ENCODE assay signal across 18 cellular contexts in the genomic region with DNA sequence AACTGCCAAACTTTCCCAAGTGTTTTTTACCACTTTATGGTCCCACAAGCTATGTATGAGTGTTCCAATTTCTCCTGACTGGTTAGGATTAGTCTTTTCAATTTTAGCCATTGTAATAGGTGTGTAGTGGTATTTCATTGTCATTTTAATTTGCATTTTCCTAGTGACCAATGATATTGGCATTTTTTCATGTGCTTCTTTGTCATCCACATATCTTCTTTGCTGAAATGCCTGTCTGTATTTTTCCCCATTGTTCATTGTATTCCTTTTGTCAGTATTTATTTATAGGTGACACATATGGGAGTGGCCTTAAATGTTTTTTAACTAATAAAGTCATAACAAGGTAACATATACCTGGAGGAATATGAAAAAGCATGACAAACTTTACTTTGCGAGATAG. TPM values are rescaled to one million over a fixed set of nuclear protein-coding genes. Genes with fewer than 3 reads are reported as not detected.
DNase-seq lines count a peak whose midpoint lies in the region; ATAC-seq, FAIRE-seq and TF ChIP-seq lines count a peak whose summit lies in the region.
"Had no signal": no experiment of that assay in that cellular context is flagged by ENCODE, and none has a peak within 500 bp of the region (broad histone marks: within the 10 kb centered on the region; RNA-seq: fewer than 3 reads in every experiment).

No MANE protein-coding gene starts in this region.

- DNase-seq in HepG2 (ENCODE audit: low spot score) (no peak), right lobe of liver (no peak), epithelial cell of esophagus (ENCODE audit: low read depth) (peak; percentile 27), keratinocyte (ENCODE audit: low read depth, low spot score) (no peak), kidney glomerular epithelial cell (lab: John Stamatoyannopoulos, UW) (no peak), vagina (ENCODE audit: extremely low spot score in 2 of 2) (no peak)
- DNase-seq in activated T-cell treated with anti-CD3 and anti-CD28 coated beads, Interleukin-2, amount 50 U/mL, for 24 hours, result no peak
- DNase-seq: 8988T; CD4-positive, alpha-beta memory T cell; DMS153; DMS79; GDM1; HCEC 1CT had no signal

- intact Hi-C loops in HepG2 (cut with micrococcal nuclease; ENCODE audit: unreplicated experiment), result no loop called here
- intact Hi-C loops in right lobe of liver (cut with DNase I), result no loop called here
- intact Hi-C loops in vagina (cut with DNase I), result no loop called here

- TF ChIP-seq CTCF in HepG2 (CRISPR knock-in tag; IDR thresholded peaks at IDR 0.05), result no peak
- TF ChIP-seq CTCF in right lobe of liver (IDR thresholded peaks at IDR 0.05), result no peak
- TF ChIP-seq CTCF in epithelial cell of esophagus (IDR thresholded peaks at IDR 0.05; ENCODE audit: insufficient read depth, low read depth, low read length, missing control alignments), result no peak
- TF ChIP-seq CTCF in keratinocyte (optimal IDR thresholded peaks at IDR 0.05 in 1 of 3, IDR thresholded peaks at IDR 0.05 in 1 of 3, conservative IDR thresholded peaks at IDR 0.05 in 1 of 3; ENCODE audit: extremely low read depth in 1 of 3, insufficient read depth in 2 of 3, low read length in 3 of 3), result no peak
- TF ChIP-seq CTCF in vagina (IDR thresholded peaks at IDR 0.05), result no peak

- no peaks in the 10 kb centered on the region for H3K9me3 Mint-ChIP-seq in activated T-cell treated with anti-CD3 and anti-CD28 coated beads, Interleukin-2, amount 50 U/mL, for 24 hours
- H3K9me3 Mint-ChIP-seq: CD4-positive, alpha-beta memory T cell; GM23338 had no signal

- TF ChIP-seq POLR2A in HepG2 (IDR thresholded peaks at IDR 0.05; ENCODE audit: insufficient read depth in 1 of 2, low read depth in 2 of 2, low read length in 2 of 2) (no peak), right lobe of liver (IDR thresholded peaks at IDR 0.05) (no peak), vagina (IDR thresholded peaks at IDR 0.05) (no peak)

- FAIRE-seq in HepG2 (lab: Jason Lieb, UNC) (peak; percentile 26), keratinocyte (lab: Jason Lieb, UNC) (peak; percentile 36)
- FAIRE-seq: H54 had no signal

- no peaks in the 10 kb centered on the region for H3K27me3 Mint-ChIP-seq in activated T-cell treated with anti-CD3 and anti-CD28 coated beads, Interleukin-2, amount 50 U/mL, for 24 hours
- H3K27me3 Mint-ChIP-seq: CD4-positive, alpha-beta memory T cell had no signal

- WGBS in HepG2 (ENCODE audit: low lambda C conversion rate), result 100% methylated on average over 1 of the region's 1 CpG
- 94% methylated on average over 1 of the region's 1 CpG for WGBS in right lobe of liver (ENCODE audit: insufficient coverage, low coverage, low lambda C conversion rate, missing lambda C conversion rate)

- no peaks in the 10 kb centered on the region for H3K9me1 ChIP-seq in keratinocyte (ENCODE audit: control insufficient read depth, extremely low read depth, insufficient read depth, low read length)

- no peak for TF ChIP-seq RAD21 in HepG2 (CRISPR knock-in tag; IDR thresholded peaks at IDR 0.05)

- H3K4me1 Mint-ChIP-seq in activated T-cell treated with anti-CD3 and anti-CD28 coated beads, Interleukin-2, amount 50 U/mL, for 24 hours (ENCODE audit: low read depth), result peaks cover 18% of the 10 kb centered on the region

- H4K20me1 ChIP-seq in HepG2 (ENCODE audit: insufficient read depth, low read length) (0 out of 2 replicates have a peak, but pooled peaks cover 3% of the 10 kb centered on the region), keratinocyte (ENCODE audit: control insufficient read depth, extremely low read depth, insufficient read depth, low read length) (no peaks in the 10 kb centered on the region)
- H4K20me1 ChIP-seq: BLaER1 had no signal

- H3K4me1 ChIP-seq in HepG2 (ENCODE audit: insufficient read depth, low read length) (peaks cover 23% of the 10 kb centered on the region), right lobe of liver (no peaks in the 10 kb centered on the region), keratinocyte (ENCODE audit: control insufficient read depth, extremely low read depth, insufficient read depth, low read length) (no peaks in the 10 kb centered on the region), vagina (no peaks in the 10 kb centered on the region)

- no peaks in the 10 kb centered on the region for H3K79me2 ChIP-seq in HepG2 (ENCODE audit: insufficient read depth, low read length)
- H3K79me2 ChIP-seq in keratinocyte (ENCODE audit: control insufficient read depth, insufficient read depth, low read length), result no peaks in the 10 kb centered on the region

- ATAC-seq in HepG2, result no peak
- no peak for ATAC-seq in right lobe of liver
- ATAC-seq: GM23338 had no signal

- in situ Hi-C loops in HepG2 (cut with HindIII; ENCODE audit: extremely low pct_ligation_motif_present, low pct_unique_long_range_greater_than_20kb), result no loop called here

- H3K4me3 ChIP-seq in HepG2 (replicated peaks in 1 of 3; ENCODE audit: insufficient read depth in 1 of 3, low read depth in 2 of 3, low read length in 3 of 3) (no peak overlapping the region), right lobe of liver (no peak overlapping the region), epithelial cell of esophagus (ENCODE audit: low read length) (no peak overlapping the region), keratinocyte (ENCODE audit: control insufficient read depth in 2 of 3, extremely low read depth in 1 of 3, insufficient read depth in 2 of 3, low read depth in 1 of 3, low read length in 3 of 3) (no peak overlapping the region), vagina (no peak overlapping the region)
- H3K4me3 ChIP-seq: BLaER1, GM23338 had no signal

- no TSS peak for BruUV-seq in HepG2 (replicated peaks; lab: Mats Ljungman, UMichigan)

- H3K27me3 ChIP-seq in HepG2 (ENCODE audit: control insufficient read depth in 1 of 2, insufficient read depth in 2 of 2, low read length in 2 of 2), result no peaks in the 10 kb centered on the region
- no peaks in the 10 kb centered on the region for H3K27me3 ChIP-seq in right lobe of liver
- H3K27me3 ChIP-seq in keratinocyte (ENCODE audit: control insufficient read depth, extremely low read depth, insufficient read depth, low read length), result no peaks in the 10 kb centered on the region
- H3K27me3 ChIP-seq in vagina, result no peaks in the 10 kb centered on the region
- H3K27me3 ChIP-seq: BLaER1 had no signal

- H3K9me3 ChIP-seq in HepG2 (ENCODE audit: low read length) (no peaks in the 10 kb centered on the region), right lobe of liver (no peaks in the 10 kb centered on the region), keratinocyte (ENCODE audit: control insufficient read depth, low read depth, low read length) (no peaks in the 10 kb centered on the region), vagina (no peaks in the 10 kb centered on the region)
- H3K9me3 ChIP-seq: BLaER1 had no signal

- POLR2A ChIA-PET in HepG2 (lab: Yijun Ruan, JAX), result interaction anchor here (2.5 kb wide), 1 partner anchor 9 kb away, joined by 12 read pairs; a partner anchor contains a TSS

- no peaks in the 10 kb centered on the region for H3K36me3 Mint-ChIP-seq in activated T-cell treated with anti-CD3 and anti-CD28 coated beads, Interleukin-2, amount 50 U/mL, for 24 hours (ENCODE audit: low read depth)
- H3K36me3 Mint-ChIP-seq: CD4-positive, alpha-beta memory T cell had no signal

- no peak overlapping the region for H3K4me3 Mint-ChIP-seq in activated T-cell treated with anti-CD3 and anti-CD28 coated beads, Interleukin-2, amount 50 U/mL, for 24 hours
- H3K4me3 Mint-ChIP-seq: CD14-positive monocyte, GM23338 had no signal

- H3K36me3 ChIP-seq in HepG2 (replicated peaks in 1 of 2; ENCODE audit: control insufficient read depth in 1 of 2, insufficient read depth in 2 of 2, low read length in 2 of 2) (no peaks in the 10 kb centered on the region), right lobe of liver (no peaks in the 10 kb centered on the region), keratinocyte (ENCODE audit: control insufficient read depth in 2 of 2, extremely low read depth in 1 of 2, insufficient read depth in 2 of 2, low read length in 2 of 2) (no peaks in the 10 kb centered on the region), vagina (no peaks in the 10 kb centered on the region)
- H3K36me3 ChIP-seq: BLaER1 had no signal

- H3K4me2 ChIP-seq in HepG2 (ENCODE audit: low read depth, low read length) (no peak overlapping the region), keratinocyte (ENCODE audit: control insufficient read depth, extremely low read depth, insufficient read depth, low read depth, low read length) (no peak overlapping the region)
- H3K4me2 ChIP-seq: BLaER1, GM23338 had no signal

- TF ChIP-seq EP300 in HepG2 (IDR thresholded peaks at IDR 0.05; ENCODE audit: low read depth in 2 of 2, low read length in 2 of 2), result no peak
- TF ChIP-seq EP300 in HepG2 (CRISPR knock-in tag; IDR thresholded peaks at IDR 0.05; ENCODE audit: borderline replicate concordance), result no peak

- no peak overlapping the region for H3K27ac Mint-ChIP-seq in activated T-cell treated with anti-CD3 and anti-CD28 coated beads, Interleukin-2, amount 50 U/mL, for 24 hours
- H3K27ac Mint-ChIP-seq: CD14-positive monocyte; CD4-positive, alpha-beta memory T cell; GM23338 had no signal

- dilution Hi-C loops in keratinocyte (cut with MboI; ENCODE audit: extremely low pct_ligation_motif_present, low sequenced_read_pairs), result no loop called here

- H3K9ac ChIP-seq in HepG2 (ENCODE audit: insufficient read depth, low read depth, low read length) (no peak overlapping the region), keratinocyte (ENCODE audit: control insufficient read depth, extremely low read depth, insufficient read depth, low read length) (no peak overlapping the region)
- H3K9ac ChIP-seq: BLaER1 had no signal

- CTCF ChIA-PET in HepG2 (lab: Yijun Ruan, JAX; ENCODE audit: low intra/inter-chr PET ratio, low total read pairs), result no interaction called here

- H2AFZ ChIP-seq in HepG2 (ENCODE audit: low read length), result no peak overlapping the region
- no peak overlapping the region for H2AFZ ChIP-seq in keratinocyte (ENCODE audit: control insufficient read depth, low read length)
- H2AFZ ChIP-seq: GM23338 had no signal

- H3K27ac ChIP-seq in HepG2 (ENCODE audit: extremely low read length, insufficient read depth, low read length) (no peak overlapping the region), right lobe of liver (no peak overlapping the region), keratinocyte (ENCODE audit: control insufficient read depth, insufficient read depth, low read length) (no peak overlapping the region), vagina (no peak overlapping the region)
- H3K27ac ChIP-seq: BLaER1, HL-60 had no signal

RNA-seq across cellular contexts. Expression of a gene that starts 9.2 kb away (rescaled TPM):
- total RNA-seq in HepG2 (2016; rRNA removed; fragmentation: Illumina TruSeq; extraction: Trizol), result 224 and 265 TPM in 2 replicates
- 200 and 234 TPM in 2 replicates for total RNA-seq in HepG2 (2016; cell fraction: cytosol; rRNA removed; fragmentation: Illumina TruSeq; extraction: Trizol; ENCODE audit: low read depth)
- total RNA-seq in HepG2 (2016; cell fraction: insoluble cytoplasmic fraction; rRNA removed; fragmentation: Illumina TruSeq; extraction: Trizol), result 227 and 267 TPM in 2 replicates
- 313 and 352 TPM in 2 replicates for total RNA-seq in HepG2 (2016; cell fraction: membrane; rRNA removed; fragmentation: Illumina TruSeq; extraction: Trizol)
- 161 and 168 TPM in 2 replicates for total RNA-seq in HepG2 (2016; cell fraction: nucleus; rRNA removed; fragmentation: Illumina TruSeq; extraction: Trizol)
- polyA plus RNA-seq in HepG2 (2011; rRNA removed), result 217 and 293 TPM in 2 replicates
- 183 and 224 TPM in 2 replicates for polyA plus RNA-seq in HepG2 (2011; cell fraction: cytosol; rRNA removed)
- polyA plus RNA-seq in HepG2 (2011; cell fraction: nucleus; rRNA removed), result 279 and 296 TPM in 2 replicates
- polyA plus RNA-seq in HepG2 (2012), result 192 and 199 TPM in 2 replicates
- 303 and 369 TPM in 2 replicates for polyA plus RNA-seq in HepG2 (2016; cell fraction: cytosol; fragmentation: Illumina TruSeq; extraction: Trizol; ENCODE audit: low read depth)
- 331 and 333 TPM in 2 replicates for polyA plus RNA-seq in HepG2 (2016; cell fraction: insoluble cytoplasmic fraction; fragmentation: Illumina TruSeq; extraction: Trizol; ENCODE audit: low read depth)
- polyA plus RNA-seq in HepG2 (2016; cell fraction: membrane; fragmentation: Illumina TruSeq; extraction: Trizol; ENCODE audit: low read depth), result 340 and 387 TPM in 2 replicates
- 220 and 222 TPM in 2 replicates for polyA plus RNA-seq in HepG2 (2016; cell fraction: nucleus; fragmentation: Illumina TruSeq; extraction: Trizol; ENCODE audit: insufficient read depth, low read depth)
- 111 and 172 TPM in 2 replicates for polyA minus RNA-seq in HepG2 (2011; rRNA and poly(A)+ RNA removed; ENCODE audit: low replicate concordance)
- 129 and 148 TPM in 2 replicates for polyA minus RNA-seq in HepG2 (2011; cell fraction: cytosol; rRNA and poly(A)+ RNA removed)
- 307 and 340 TPM in 2 replicates for polyA minus RNA-seq in HepG2 (2011; cell fraction: nucleus; rRNA and poly(A)+ RNA removed)
- 100 to 1,000 TPM; 127 to 304 (median 190) TPM for total RNA-seq in right lobe of liver
- 355 to 567 TPM (median 388 TPM) in 3 replicates for polyA plus RNA-seq in keratinocyte
- 180 TPM for polyA plus RNA-seq in keratinocyte (2011; ENCODE audit: low read depth)
- polyA plus RNA-seq in keratinocyte (2011; cell fraction: cytosol; rRNA removed), result 409 and 668 TPM in 2 replicates
- polyA plus RNA-seq in keratinocyte (2011; cell fraction: nucleus; rRNA removed), result 330 and 429 TPM in 2 replicates
- 346 and 465 TPM in 2 replicates for polyA plus RNA-seq in keratinocyte (2012; ENCODE audit: low replicate concordance)
- 218 to 413 TPM (median 290 TPM) in 3 replicates for polyA minus RNA-seq in keratinocyte
- polyA minus RNA-seq in keratinocyte (2011; cell fraction: cytosol; rRNA and poly(A)+ RNA removed), result 315 TPM
- polyA minus RNA-seq in keratinocyte (2011; cell fraction: nucleus; rRNA and poly(A)+ RNA removed), result 122 and 167 TPM in 2 replicates
- total RNA-seq in vagina, result 347 TPM

RNA-seq across cellular contexts. Expression of a gene that starts 32.2 kb away (rescaled TPM):
- 35.5 and 37.7 TPM in 2 replicates for total RNA-seq in HepG2 (2016; rRNA removed; fragmentation: Illumina TruSeq; extraction: Trizol)
- total RNA-seq in HepG2 (2016; cell fraction: cytosol; rRNA removed; fragmentation: Illumina TruSeq; extraction: Trizol; ENCODE audit: low read depth), result 44.0 and 52.2 TPM in 2 replicates
- total RNA-seq in HepG2 (2016; cell fraction: insoluble cytoplasmic fraction; rRNA removed; fragmentation: Illumina TruSeq; extraction: Trizol), result 36.2 and 41.7 TPM in 2 replicates
- 50.6 and 52.5 TPM in 2 replicates for total RNA-seq in HepG2 (2016; cell fraction: membrane; rRNA removed; fragmentation: Illumina TruSeq; extraction: Trizol)
- total RNA-seq in HepG2 (2016; cell fraction: nucleus; rRNA removed; fragmentation: Illumina TruSeq; extraction: Trizol), result 19.8 and 23.3 TPM in 2 replicates
- polyA plus RNA-seq in HepG2 (2011; rRNA removed), result 23.4 and 24.5 TPM in 2 replicates
- 12.7 and 14.1 TPM in 2 replicates for polyA plus RNA-seq in HepG2 (2011; cell fraction: cytosol; rRNA removed)
- 3.9 and 5.2 TPM in 2 replicates for polyA plus RNA-seq in HepG2 (2011; cell fraction: nucleus; rRNA removed)
- 40.0 and 43.1 TPM in 2 replicates for polyA plus RNA-seq in HepG2 (2012)
- 65.0 and 79.1 TPM in 2 replicates for polyA plus RNA-seq in HepG2 (2016; cell fraction: cytosol; fragmentation: Illumina TruSeq; extraction: Trizol; ENCODE audit: low read depth)
- 46.6 and 50.9 TPM in 2 replicates for polyA plus RNA-seq in HepG2 (2016; cell fraction: insoluble cytoplasmic fraction; fragmentation: Illumina TruSeq; extraction: Trizol; ENCODE audit: low read depth)
- 52.5 and 57.2 TPM in 2 replicates for polyA plus RNA-seq in HepG2 (2016; cell fraction: membrane; fragmentation: Illumina TruSeq; extraction: Trizol; ENCODE audit: low read depth)
- polyA plus RNA-seq in HepG2 (2016; cell fraction: nucleus; fragmentation: Illumina TruSeq; extraction: Trizol; ENCODE audit: insufficient read depth, low read depth), result 52.6 and 60.4 TPM in 2 replicates
- polyA minus RNA-seq in HepG2 (2011; rRNA and poly(A)+ RNA removed; ENCODE audit: low replicate concordance), result 25.6 and 28.4 TPM in 2 replicates
- polyA minus RNA-seq in HepG2 (2011; cell fraction: cytosol; rRNA and poly(A)+ RNA removed), result 13.2 and 14.0 TPM in 2 replicates
- polyA minus RNA-seq in HepG2 (2011; cell fraction: nucleus; rRNA and poly(A)+ RNA removed), result 5.6 and 6.4 TPM in 2 replicates
- total RNA-seq in right lobe of liver, result 10 to 100 TPM; 29.8 to 34.7 (median 33.1) TPM
- polyA plus RNA-seq in keratinocyte, result 20.8 to 36.6 TPM (median 21.6 TPM) in 3 replicates
- 4.7 TPM for polyA plus RNA-seq in keratinocyte (2011; ENCODE audit: low read depth)
- polyA plus RNA-seq in keratinocyte (2011; cell fraction: cytosol; rRNA removed), result 19.3 and 30.4 TPM in 2 replicates
- polyA plus RNA-seq in keratinocyte (2011; cell fraction: nucleus; rRNA removed), result 5.0 and 7.5 TPM in 2 replicates
- 22.5 and 31.2 TPM in 2 replicates for polyA plus RNA-seq in keratinocyte (2012; ENCODE audit: low replicate concordance)
- polyA minus RNA-seq in keratinocyte, result 9.2 to 12.6 TPM (median 11.4 TPM) in 3 replicates
- 18.2 TPM for polyA minus RNA-seq in keratinocyte (2011; cell fraction: cytosol; rRNA and poly(A)+ RNA removed)
- polyA minus RNA-seq in keratinocyte (2011; cell fraction: nucleus; rRNA and poly(A)+ RNA removed), result 2.3 and 5.4 TPM in 2 replicates
- total RNA-seq in vagina, result 11.3 TPM
